Comparison of ENCODE assay signal across 15 cellular contexts in the genomic region with DNA sequence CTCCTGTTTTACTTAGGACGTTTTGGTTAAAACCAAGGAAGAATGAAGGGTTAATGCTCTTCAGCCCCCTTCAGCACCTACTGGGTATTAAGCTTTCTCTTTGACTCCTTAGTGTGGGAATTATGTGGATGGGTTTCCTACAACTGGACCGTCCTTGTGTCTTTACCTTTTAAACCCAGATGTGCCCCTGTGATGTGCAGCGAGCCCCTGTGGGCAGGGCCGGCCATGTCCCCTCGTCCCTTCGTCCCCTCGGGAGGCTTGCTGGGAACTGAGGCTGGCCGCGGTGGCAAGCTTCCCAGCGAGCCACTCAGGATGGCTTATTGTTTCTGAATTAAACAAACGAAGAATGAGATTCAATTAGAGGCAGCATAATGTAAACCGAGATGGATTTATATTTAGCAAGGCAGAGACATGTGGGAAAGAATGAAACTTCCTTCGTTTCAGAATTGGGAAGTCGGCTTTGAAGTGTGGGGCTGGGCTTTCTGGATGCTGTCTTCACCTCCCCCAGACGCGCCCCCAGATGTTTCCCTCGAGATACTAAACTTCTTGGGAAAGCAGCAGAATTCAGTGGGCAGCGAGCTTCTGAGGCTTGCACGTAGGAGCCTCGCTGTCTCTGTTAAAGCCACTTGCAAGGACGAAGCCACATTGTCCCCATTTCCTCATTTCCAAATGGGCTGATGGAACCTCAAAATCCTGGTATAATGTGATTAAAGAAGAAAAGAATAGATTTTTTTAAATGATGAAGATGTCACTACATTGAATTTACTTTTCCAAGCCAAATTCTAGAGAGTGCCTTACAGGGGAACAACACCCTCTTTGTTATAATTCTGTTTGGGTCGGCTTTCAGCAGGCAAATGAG.
A peak's percentile ranks its signal among the peaks of the same experiment; 100 is the strongest.
DNase-seq lines count a peak whose midpoint lies in the region; ATAC-seq and TF ChIP-seq lines count a peak whose summit lies in the region.
"Had no signal": no experiment of that assay in that cellular context is flagged by ENCODE, and none has a peak within 500 bp of the region (broad histone marks: within the 10 kb centered on the region; RNA-seq: fewer than 3 reads in every experiment).

No MANE protein-coding gene starts in this region.

- H3K4me3 Mint-ChIP-seq in mesothelial cell of epicardium, result no peak overlapping the region
- no peak overlapping the region for H3K4me3 Mint-ChIP-seq in activated T-cell treated with anti-CD3 and anti-CD28 coated beads, Interleukin-2, amount 50 U/mL, for 24 hours
- H3K4me3 Mint-ChIP-seq: stimulated activated effector memory CD8-positive, alpha-beta T cell treated with anti-CD3 and anti-CD28 coated beads, Interleukin-12 subunit alpha, Interleukin-12 subunit beta, amount 100 ng/mL, for 72 hours had no signal

- no peaks in the 10 kb centered on the region for H3K9me3 ChIP-seq in Peyer's patch
- no peaks in the 10 kb centered on the region for H3K9me3 ChIP-seq in esophagus (ENCODE audit: control insufficient read depth in 2 of 2, insufficient read depth in 1 of 2, low read depth in 1 of 2, low read length in 1 of 2)
- H3K9me3 ChIP-seq in thoracic aorta, result no peaks in the 10 kb centered on the region
- H3K9me3 ChIP-seq: SK-N-SH had no signal

- no peak for DNase-seq in Peyer's patch
- DNase-seq in mesothelial cell of epicardium (ENCODE audit: low spot score in 2 of 2, unreplicated experiment in 2 of 2), result no peak
- DNase-seq in thoracic aorta (ENCODE audit: low spot score), result no peak
- DNase-seq in activated T-cell treated with anti-CD3 and anti-CD28 coated beads, Interleukin-2, amount 50 U/mL, for 24 hours, result no peak
- DNase-seq: activated CD4-positive, alpha-beta T cell treated with anti-CD3 and anti-CD28 coated beads for 48 hours; activated effector memory CD4-positive, alpha-beta T cell treated with anti-CD3 and anti-CD28 coated beads, Interleukin-2, amount 50 U/mL, for 16 hours; COR-L47; islet precursor cell; NCI-H1105; NCI-H748 treated with DMSO at 0.1 percent for 48 hours had no signal

- no peaks in the 10 kb centered on the region for H3K9me3 Mint-ChIP-seq in mesothelial cell of epicardium
- no peaks in the 10 kb centered on the region for H3K9me3 Mint-ChIP-seq in activated T-cell treated with anti-CD3 and anti-CD28 coated beads, Interleukin-2, amount 50 U/mL, for 24 hours
- H3K9me3 Mint-ChIP-seq: stimulated activated effector memory CD8-positive, alpha-beta T cell treated with anti-CD3 and anti-CD28 coated beads, Interleukin-12 subunit alpha, Interleukin-12 subunit beta, amount 100 ng/mL, for 72 hours had no signal

- H3K4me3 ChIP-seq in Peyer's patch, result no peak overlapping the region
- H3K4me3 ChIP-seq in esophagus (ENCODE audit: low read depth in 1 of 2, low read length in 2 of 2), result no peak overlapping the region
- peak overlapping the region; percentile 27 for H3K4me3 ChIP-seq in thoracic aorta

- H3K36me3 ChIP-seq in Peyer's patch (no peaks in the 10 kb centered on the region), esophagus (ENCODE audit: control insufficient read depth in 2 of 2, insufficient read depth in 2 of 2, low read length in 1 of 2) (no peaks in the 10 kb centered on the region), thoracic aorta (no peaks in the 10 kb centered on the region)

- H3K27me3 Mint-ChIP-seq in mesothelial cell of epicardium (ENCODE audit: low read depth), result no peaks in the 10 kb centered on the region
- H3K27me3 Mint-ChIP-seq in activated T-cell treated with anti-CD3 and anti-CD28 coated beads, Interleukin-2, amount 50 U/mL, for 24 hours, result peaks cover 4% of the 10 kb centered on the region

- H3K27me3 ChIP-seq in Peyer's patch (no peaks in the 10 kb centered on the region), esophagus (ENCODE audit: control insufficient read depth in 1 of 2, insufficient read depth in 2 of 2, low read length in 2 of 2) (no peaks in the 10 kb centered on the region), thoracic aorta (replicated peaks; ENCODE audit: insufficient read depth) (no peaks in the 10 kb centered on the region)

- peak overlapping the region; percentile 69 for H3K27ac Mint-ChIP-seq in mesothelial cell of epicardium
- H3K27ac Mint-ChIP-seq in activated T-cell treated with anti-CD3 and anti-CD28 coated beads, Interleukin-2, amount 50 U/mL, for 24 hours, result no peak overlapping the region
- H3K27ac Mint-ChIP-seq: stimulated activated effector memory CD8-positive, alpha-beta T cell treated with anti-CD3 and anti-CD28 coated beads, Interleukin-12 subunit alpha, Interleukin-12 subunit beta, amount 100 ng/mL, for 72 hours had no signal

- no peak for TF ChIP-seq POLR2A in Peyer's patch (IDR thresholded peaks at IDR 0.05)

- 62 to 64% methylated on average over 22 of the region's 22 CpGs for WGBS in esophagus, 2 donors

- H3K36me3 Mint-ChIP-seq in mesothelial cell of epicardium, result no peaks in the 10 kb centered on the region
- no peaks in the 10 kb centered on the region for H3K36me3 Mint-ChIP-seq in activated T-cell treated with anti-CD3 and anti-CD28 coated beads, Interleukin-2, amount 50 U/mL, for 24 hours (ENCODE audit: low read depth)
- H3K36me3 Mint-ChIP-seq: stimulated activated effector memory CD8-positive, alpha-beta T cell treated with anti-CD3 and anti-CD28 coated beads, Interleukin-12 subunit alpha, Interleukin-12 subunit beta, amount 100 ng/mL, for 72 hours had no signal

- TF ChIP-seq CTCF in Peyer's patch (IDR thresholded peaks at IDR 0.05), result no peak
- no peak for TF ChIP-seq CTCF in mesothelial cell of epicardium (IDR thresholded peaks at IDR 0.05; ENCODE audit: unreplicated experiment)
- no peak for TF ChIP-seq CTCF in thoracic aorta (IDR thresholded peaks at IDR 0.05)

- peak overlapping the region; percentile 11 to 48 (median 33) for H3K27ac ChIP-seq in Peyer's patch
- H3K27ac ChIP-seq in esophagus (ENCODE audit: low read depth in 2 of 2, low read length in 1 of 2), result peak overlapping the region; percentile 41 to 67
- H3K27ac ChIP-seq in thoracic aorta, result no peak overlapping the region

- ATAC-seq in thoracic aorta (ENCODE audit: insufficient number of reproducible peaks, low FRiP score, low read depth), result no peak
- no peak for ATAC-seq in HG02642 (IDR thresholded peaks at IDR 0.05; ENCODE audit: poor library complexity, unreplicated experiment)
- ATAC-seq in HG03039 (IDR thresholded peaks at IDR 0.05; ENCODE audit: unreplicated experiment), result no peak
- ATAC-seq: stimulated activated effector memory CD8-positive, alpha-beta T cell treated with anti-CD3 and anti-CD28 coated beads, Interleukin-12 subunit alpha, Interleukin-12 subunit beta, amount 100 ng/mL, for 72 hours had no signal

- peaks cover 63% of the 10 kb centered on the region for H3K4me1 Mint-ChIP-seq in mesothelial cell of epicardium
- peaks cover 5% of the 10 kb centered on the region for H3K4me1 Mint-ChIP-seq in activated T-cell treated with anti-CD3 and anti-CD28 coated beads, Interleukin-2, amount 50 U/mL, for 24 hours (ENCODE audit: low read depth)
- H3K4me1 Mint-ChIP-seq: stimulated activated effector memory CD8-positive, alpha-beta T cell treated with anti-CD3 and anti-CD28 coated beads, Interleukin-12 subunit alpha, Interleukin-12 subunit beta, amount 100 ng/mL, for 72 hours had no signal

- peaks cover 0 to 9% (median 0%) of the 10 kb centered on the region in 4 donors for H3K4me1 ChIP-seq in Peyer's patch
- H3K4me1 ChIP-seq in esophagus (ENCODE audit: control insufficient read depth in 2 of 2, insufficient read depth in 2 of 2, low read length in 1 of 2), result peaks cover 0 to 6% of the 10 kb centered on the region in 2 donors
- H3K4me1 ChIP-seq in thoracic aorta (ENCODE audit: control insufficient read depth in 1 of 2, low read depth in 2 of 2), result peaks cover 12 to 17% of the 10 kb centered on the region in 2 donors

Comparison
In these comparisons a context has a peak if more than half of its experiments do, and no peak if none do; other contexts are left out.
1. H3K27ac ChIP-seq: peak in Peyer's patch (4 of 4) and esophagus (2 of 2); none in thoracic aorta (0 of 2).